ENCODE assay signal across 8 cellular contexts in the genomic region with DNA sequence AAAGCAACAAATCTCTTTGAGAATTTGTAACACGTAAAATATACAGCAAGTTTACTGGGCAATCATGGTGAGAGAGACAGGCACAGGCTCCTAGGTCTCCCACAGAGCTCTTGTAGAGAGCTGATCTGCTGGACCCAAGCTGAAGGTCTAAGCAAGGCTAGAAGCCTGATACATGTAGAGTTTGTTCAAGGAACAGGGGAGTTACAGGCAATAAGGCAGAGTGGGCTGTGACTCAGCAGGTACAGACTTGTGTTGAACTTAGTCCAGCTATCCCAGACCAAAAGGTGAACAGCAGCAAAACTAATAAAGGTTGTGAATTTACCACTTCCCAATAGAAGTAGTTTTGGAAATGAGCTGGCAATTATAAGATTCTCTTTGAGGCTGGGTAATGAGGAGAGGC.
"Had no signal": no experiment of that assay in that cellular context is flagged by ENCODE, and none has a peak within 500 bp of the region (broad histone marks: within the 10 kb centered on the region; RNA-seq: fewer than 3 reads in every experiment).

No MANE protein-coding gene starts in this region.

- FAIRE-seq: G401.6, GM12878, GM12891, GM12892, GM18507, GM19239 had no signal

- DNase-seq: GDM1, GF-D8 had no signal

- ATAC-seq: GM12878 had no signal

- H3K4me3 ChIP-seq: GM12878 had no signal
